In genomic region chr1:1211541-1212511, GRCh38 we compare ENCODE assay signal across 16 cellular contexts. TPM values are rescaled to one million over a fixed set of nuclear protein-coding genes. Genes with fewer than 3 reads are reported as not detected.
DNase-seq lines count a peak whose midpoint lies in the region; ATAC-seq and TF ChIP-seq lines count a peak whose summit lies in the region.
"Had no signal": no experiment of that assay in that cellular context is flagged by ENCODE, and none has a peak within 500 bp of the region (broad histone marks: within the 10 kb centered on the region; RNA-seq: fewer than 3 reads in every experiment).

No MANE protein-coding gene starts in this region.

- peak overlapping the region; percentile 25 for H3K4me3 Mint-ChIP-seq in activated CD4-positive, alpha-beta T cell treated with anti-CD3 and anti-CD28 coated beads, Interleukin-2, amount 10 ng/mL, durations not matched to agents 7 days and 5 days
- no peak overlapping the region for H3K4me3 Mint-ChIP-seq in glutamatergic neuron (ENCODE audit: unreplicated experiment)
- no peak overlapping the region for H3K4me3 Mint-ChIP-seq in activated CD8-positive, alpha-beta memory T cell treated with anti-CD3 and anti-CD28 coated beads, Interleukin-2, amount 10 ng/mL, durations not matched to agents 7 days and 5 days
- H3K4me3 Mint-ChIP-seq: type B pancreatic cell had no signal

- H3K27me3 Mint-ChIP-seq in activated CD4-positive, alpha-beta T cell treated with anti-CD3 and anti-CD28 coated beads, Interleukin-2, amount 10 ng/mL, durations not matched to agents 7 days and 5 days, result no peaks in the 10 kb centered on the region
- peaks cover 10% of the 10 kb centered on the region for H3K27me3 Mint-ChIP-seq in glutamatergic neuron (ENCODE audit: unreplicated experiment)
- H3K27me3 Mint-ChIP-seq in activated CD8-positive, alpha-beta memory T cell treated with anti-CD3 and anti-CD28 coated beads, Interleukin-2, amount 10 ng/mL, durations not matched to agents 7 days and 5 days, result no peaks in the 10 kb centered on the region
- H3K27me3 Mint-ChIP-seq: naive thymus-derived CD4-positive, alpha-beta T cell had no signal

- no peaks in the 10 kb centered on the region for H3K9me3 Mint-ChIP-seq in activated CD4-positive, alpha-beta T cell treated with anti-CD3 and anti-CD28 coated beads, Interleukin-2, amount 10 ng/mL, durations not matched to agents 7 days and 5 days
- peaks cover 8% of the 10 kb centered on the region for H3K9me3 Mint-ChIP-seq in glutamatergic neuron (ENCODE audit: unreplicated experiment)
- no peaks in the 10 kb centered on the region for H3K9me3 Mint-ChIP-seq in activated CD8-positive, alpha-beta memory T cell treated with anti-CD3 and anti-CD28 coated beads, Interleukin-2, amount 10 ng/mL, durations not matched to agents 7 days and 5 days (ENCODE audit: low read depth)
- H3K9me3 Mint-ChIP-seq: type B pancreatic cell had no signal

- POLR2A ChIA-PET in activated CD4-positive, alpha-beta T cell treated with anti-CD3 and anti-CD28 coated beads, Interleukin-2, amount 10 ng/mL, durations not matched to agents 7 days and 5 days (lab: Charles Lee), result no interaction called here

- peak overlapping the region in 3 of 5 donors; percentile 36 to 53 (median 47) for H3K4me3 ChIP-seq in subcutaneous abdominal adipose tissue (ENCODE audit: low read depth in 1 of 5, low read length in 5 of 5)
- H3K4me3 ChIP-seq: HAP-1, K562 had no signal

- peaks cover 6 to 68% (median 51%) of the 10 kb centered on the region in 5 donors for H3K4me1 ChIP-seq in subcutaneous abdominal adipose tissue (ENCODE audit: control insufficient read depth in 5 of 5, insufficient read depth in 5 of 5, low read length in 5 of 5)
- H3K4me1 ChIP-seq: HAP-1 had no signal

- peaks cover 4 to 11% (median 8%) of the 10 kb centered on the region in 5 donors for H3K27me3 ChIP-seq in subcutaneous abdominal adipose tissue (ENCODE audit: control insufficient read depth in 5 of 5, insufficient read depth in 4 of 5, low read length in 5 of 5)

- no peaks in the 10 kb centered on the region for H3K9me3 ChIP-seq in subcutaneous abdominal adipose tissue (ENCODE audit: control insufficient read depth in 5 of 5, low read length in 5 of 5)
- H3K9me3 ChIP-seq: adrenal gland, HAP-1 had no signal

- H3K36me3 Mint-ChIP-seq in activated CD4-positive, alpha-beta T cell treated with anti-CD3 and anti-CD28 coated beads, Interleukin-2, amount 10 ng/mL, durations not matched to agents 7 days and 5 days (ENCODE audit: low read depth), result peaks cover 4% of the 10 kb centered on the region
- no peaks in the 10 kb centered on the region for H3K36me3 Mint-ChIP-seq in glutamatergic neuron (ENCODE audit: unreplicated experiment)
- H3K36me3 Mint-ChIP-seq in activated CD8-positive, alpha-beta memory T cell treated with anti-CD3 and anti-CD28 coated beads, Interleukin-2, amount 10 ng/mL, durations not matched to agents 7 days and 5 days, result peaks cover 6% of the 10 kb centered on the region
- H3K36me3 Mint-ChIP-seq: type B pancreatic cell had no signal

- peak overlapping the region; percentile 46 for H3K27ac ChIP-seq in subcutaneous abdominal adipose tissue (ENCODE audit: low read depth, low read length)
- H3K27ac ChIP-seq: VCaP had no signal

- peak overlapping the region; percentile 64 for H3K27ac Mint-ChIP-seq in activated CD4-positive, alpha-beta T cell treated with anti-CD3 and anti-CD28 coated beads, Interleukin-2, amount 10 ng/mL, durations not matched to agents 7 days and 5 days
- H3K27ac Mint-ChIP-seq in glutamatergic neuron (ENCODE audit: unreplicated experiment), result no peak overlapping the region
- no peak overlapping the region for H3K27ac Mint-ChIP-seq in activated CD8-positive, alpha-beta memory T cell treated with anti-CD3 and anti-CD28 coated beads, Interleukin-2, amount 10 ng/mL, durations not matched to agents 7 days and 5 days
- H3K27ac Mint-ChIP-seq: type B pancreatic cell had no signal

- ATAC-seq in HG03520 (IDR thresholded peaks at IDR 0.05; ENCODE audit: unreplicated experiment), result no peak
- ATAC-seq in activated CD8-positive, alpha-beta memory T cell treated with anti-CD3 and anti-CD28 coated beads, Interleukin-2, amount 10 ng/mL, durations not matched to agents 7 days and 5 days, result no peak
- ATAC-seq: K562 had no signal

- H3K36me3 ChIP-seq in subcutaneous abdominal adipose tissue (ENCODE audit: control insufficient read depth in 5 of 5, insufficient read depth in 5 of 5, low read length in 5 of 5), result peaks cover 0 to 12% (median 5%) of the 10 kb centered on the region in 5 donors
- H3K36me3 ChIP-seq: HAP-1 had no signal

- DNase-seq in activated effector memory CD4-positive, alpha-beta T cell treated with anti-CD3 and anti-CD28 coated beads, Interleukin-2, amount 50 U/mL, for 16 hours, result peak; percentile 65
- DNase-seq in activated effector memory CD4-positive, alpha-beta T cell treated with Interleukin-2 at 50 U/mL for 16 hours, result no peak
- DNase-seq in activated CD4-positive, alpha-beta T cell treated with anti-CD3 and anti-CD28 coated beads, Interleukin-2, amount 10 ng/mL, durations not matched to agents 7 days and 5 days, result no peak
- DNase-seq in glutamatergic neuron, result peak; percentile 51
- DNase-seq in activated CD8-positive, alpha-beta memory T cell treated with anti-CD3 and anti-CD28 coated beads, Interleukin-2, amount 10 ng/mL, durations not matched to agents 7 days and 5 days, result no peak
- DNase-seq in RKO (ENCODE audit: low spot score), result no peak
- DNase-seq: kidney glomerular epithelial cell, NCI-H1436 treated with DMSO at 0.1 percent for 48 hours had no signal

- peaks cover 41% of the 10 kb centered on the region for H3K4me1 Mint-ChIP-seq in activated CD4-positive, alpha-beta T cell treated with anti-CD3 and anti-CD28 coated beads, Interleukin-2, amount 10 ng/mL, durations not matched to agents 7 days and 5 days
- peaks cover 10% of the 10 kb centered on the region for H3K4me1 Mint-ChIP-seq in glutamatergic neuron (ENCODE audit: low read depth, unreplicated experiment)
- H3K4me1 Mint-ChIP-seq in activated CD8-positive, alpha-beta memory T cell treated with anti-CD3 and anti-CD28 coated beads, Interleukin-2, amount 10 ng/mL, durations not matched to agents 7 days and 5 days, result peaks cover 49% of the 10 kb centered on the region

- TF ChIP-seq CTCF in glutamatergic neuron (IDR thresholded peaks at IDR 0.05; ENCODE audit: partially characterized antibody, unreplicated experiment), result no peak

- peak overlapping the region in 2 of 5 donors; percentile 34 to 48 for H3K9ac ChIP-seq in subcutaneous abdominal adipose tissue (ENCODE audit: low read length in 5 of 5)

- CTCF ChIA-PET in activated CD4-positive, alpha-beta T cell treated with anti-CD3 and anti-CD28 coated beads, Interleukin-2, amount 10 ng/mL, durations not matched to agents 7 days and 5 days (lab: Charles Lee), result interaction anchor here (1.0 kb wide), 1 partner anchor 148 kb away, joined by 3 read pairs; no protein-coding TSS in a partner anchor
- CTCF ChIA-PET in activated CD8-positive, alpha-beta memory T cell treated with anti-CD3 and anti-CD28 coated beads, Interleukin-2, amount 10 ng/mL, durations not matched to agents 7 days and 5 days (lab: Charles Lee), result interaction anchor here (1.7 kb wide), 1 partner anchor 90 kb away, joined by 11 read pairs; no protein-coding TSS in a partner anchor

RNA-seq across cellular contexts. Expression of gene TNFRSF4, which starts 2.1 kb away (rescaled TPM):
- total RNA-seq in activated CD4-positive, alpha-beta T cell treated with anti-CD3 and anti-CD28 coated beads, Interleukin-2, amount 10 ng/mL, durations not matched to agents 7 days and 5 days, result 10 to 100 TPM; 44.1 to 52.8 TPM
- total RNA-seq in glutamatergic neuron (ENCODE audit: unreplicated experiment), result 0.29 TPM
- 10 to 100 TPM in 1 of 2 experiments, 1 to 10 TPM in 1; 8.1 to 72.4 TPM for total RNA-seq in activated CD8-positive, alpha-beta memory T cell treated with anti-CD3 and anti-CD28 coated beads, Interleukin-2, amount 10 ng/mL, durations not matched to agents 7 days and 5 days

RNA-seq across cellular contexts. Expression of gene TNFRSF18, which starts 5.4 kb away (rescaled TPM):
- 10 to 100 TPM; 26.0 to 33.9 TPM for total RNA-seq in activated CD4-positive, alpha-beta T cell treated with anti-CD3 and anti-CD28 coated beads, Interleukin-2, amount 10 ng/mL, durations not matched to agents 7 days and 5 days
- 3.0 TPM for total RNA-seq in glutamatergic neuron (ENCODE audit: unreplicated experiment)
- total RNA-seq in activated CD8-positive, alpha-beta memory T cell treated with anti-CD3 and anti-CD28 coated beads, Interleukin-2, amount 10 ng/mL, durations not matched to agents 7 days and 5 days, result 100 to 1,000 TPM in 1 of 2 experiments, 10 to 100 TPM in 1; 28.1 to 156 TPM

RNA-seq across cellular contexts. Expression of gene SDF4, which starts 20.0 kb away (rescaled TPM):
- total RNA-seq in activated CD4-positive, alpha-beta T cell treated with anti-CD3 and anti-CD28 coated beads, Interleukin-2, amount 10 ng/mL, durations not matched to agents 7 days and 5 days, result 10 to 100 TPM; 81.7 to 91.4 TPM
- 89.2 TPM for total RNA-seq in glutamatergic neuron (ENCODE audit: unreplicated experiment)
- total RNA-seq in activated CD8-positive, alpha-beta memory T cell treated with anti-CD3 and anti-CD28 coated beads, Interleukin-2, amount 10 ng/mL, durations not matched to agents 7 days and 5 days, result 100 to 1,000 TPM; 109 to 144 TPM

RNA-seq across cellular contexts. Expression of gene B3GALT6, which starts 20.2 kb away (rescaled TPM):
- 10 to 100 TPM; 15.8 to 19.2 TPM for total RNA-seq in activated CD4-positive, alpha-beta T cell treated with anti-CD3 and anti-CD28 coated beads, Interleukin-2, amount 10 ng/mL, durations not matched to agents 7 days and 5 days
- total RNA-seq in glutamatergic neuron (ENCODE audit: unreplicated experiment), result 30.0 TPM
- total RNA-seq in activated CD8-positive, alpha-beta memory T cell treated with anti-CD3 and anti-CD28 coated beads, Interleukin-2, amount 10 ng/mL, durations not matched to agents 7 days and 5 days, result 10 to 100 TPM; 17.6 to 25.5 TPM

RNA-seq across cellular contexts. Expression of gene C1QTNF12, which starts 34.7 kb away (rescaled TPM):
- 1 to 10 TPM; 1.2 to 1.4 TPM for total RNA-seq in activated CD4-positive, alpha-beta T cell treated with anti-CD3 and anti-CD28 coated beads, Interleukin-2, amount 10 ng/mL, durations not matched to agents 7 days and 5 days
- 9.1 TPM for total RNA-seq in glutamatergic neuron (ENCODE audit: unreplicated experiment)
- 1 to 10 TPM; 2.0 to 2.6 TPM for total RNA-seq in activated CD8-positive, alpha-beta memory T cell treated with anti-CD3 and anti-CD28 coated beads, Interleukin-2, amount 10 ng/mL, durations not matched to agents 7 days and 5 days

Comparison
In these comparisons a context has a peak if more than half of its experiments do, and no peak if none do; other contexts are left out.
1. DNase-seq: peak in activated effector memory CD4-positive, alpha-beta T cell treated with anti-CD3 and anti-CD28 coated beads, Interleukin-2, amount 50 U/mL, for 16 hours (single experiment) and glutamatergic neuron (single experiment); none in activated effector memory CD4-positive, alpha-beta T cell treated with Interleukin-2 at 50 U/mL for 16 hours (single experiment), activated CD4-positive, alpha-beta T cell treated with anti-CD3 and anti-CD28 coated beads, Interleukin-2, amount 10 ng/mL, durations not matched to agents 7 days and 5 days (single experiment), activated CD8-positive, alpha-beta memory T cell treated with anti-CD3 and anti-CD28 coated beads, Interleukin-2, amount 10 ng/mL, durations not matched to agents 7 days and 5 days (single experiment) and RKO (single experiment).